ENCODE assay signal across 8 cellular contexts in genomic region chr6:110878751-110879539, GRCh38. TPM values are rescaled to one million over a fixed set of nuclear protein-coding genes. Genes with fewer than 3 reads are reported as not detected.
A peak's percentile ranks its signal among the peaks of the same experiment; 100 is the strongest.
DNase-seq lines count a peak whose midpoint lies in the region; ATAC-seq and TF ChIP-seq lines count a peak whose summit lies in the region.

No MANE protein-coding gene starts in this region.

- H3K4me1 ChIP-seq in sigmoid colon = peaks cover 0 to 74% (median 64%) of the 10 kb centered on the region in 4 donors

- H3K36me3 Mint-ChIP-seq in stimulated activated memory B cell treated with anti-CD40 and anti-IgM and Interleukin-4, amounts not matched to agents 10 μg/mL and 1 μg/mL and 100 μg/mL, for 72 hours = peaks cover 1% of the 10 kb centered on the region

- no peak for TF ChIP-seq POLR2A in sigmoid colon (IDR thresholded peaks at IDR 0.05)

- H3K27ac Mint-ChIP-seq in stimulated activated memory B cell treated with anti-CD40 and anti-IgM and Interleukin-4, amounts not matched to agents 10 μg/mL and 1 μg/mL and 100 μg/mL, for 72 hours = peak overlapping the region; percentile 44

- no peak overlapping the region for H3K4me3 ChIP-seq in sigmoid colon

- H3K27ac ChIP-seq in angular gyrus (ENCODE audit: low read depth, low read length) (peak overlapping the region; percentile 75), sigmoid colon (peak overlapping the region in 2 of 4 donors; percentile 13 to 24)

- no peak for TF ChIP-seq EP300 in sigmoid colon (IDR thresholded peaks at IDR 0.05)

- peak overlapping the region; percentile 54 for H3K4me3 Mint-ChIP-seq in stimulated activated memory B cell treated with anti-CD40 and anti-IgM and Interleukin-4, amounts not matched to agents 10 μg/mL and 1 μg/mL and 100 μg/mL, for 72 hours

- H3K27me3 Mint-ChIP-seq in stimulated activated memory B cell treated with anti-CD40 and anti-IgM and Interleukin-4, amounts not matched to agents 10 μg/mL and 1 μg/mL and 100 μg/mL, for 72 hours = no peaks in the 10 kb centered on the region

- peaks cover 73% of the 10 kb centered on the region for H3K4me1 Mint-ChIP-seq in stimulated activated memory B cell treated with anti-CD40 and anti-IgM and Interleukin-4, amounts not matched to agents 10 μg/mL and 1 μg/mL and 100 μg/mL, for 72 hours

- no peaks in the 10 kb centered on the region for H3K36me3 ChIP-seq in sigmoid colon

- no peaks in the 10 kb centered on the region for H3K9me3 ChIP-seq in sigmoid colon

- intact Hi-C loops in sigmoid colon (cut with DNase I) = loop anchor here (5.0 to 10.0 kb wide), 3 partner anchors 197 to 1184 kb away; partner anchors contain the start of genes AK9, FIG4 and METTL24

- WGBS in sigmoid colon, 2 donors = 13 to 30% methylated on average over 10 of the region's 10 CpGs

- H3K27me3 ChIP-seq in sigmoid colon = no peaks in the 10 kb centered on the region

- no peaks in the 10 kb centered on the region for H3K9me3 Mint-ChIP-seq in stimulated activated memory B cell treated with anti-CD40 and anti-IgM and Interleukin-4, amounts not matched to agents 10 μg/mL and 1 μg/mL and 100 μg/mL, for 72 hours

- peak; percentile 37 for DNase-seq in activated CD4-positive, alpha-beta T cell treated with anti-CD3 and anti-CD28 coated beads for 48 hours
- no peak for DNase-seq in activated CD4-positive, alpha-beta T cell treated with anti-CD3 and anti-CD28 coated beads for 1 hour
- DNase-seq in NCI-H69 (lab: John Stamatoyannopoulos, UW) = peak; percentile 22
- peak; percentile 68 for DNase-seq in inferior parietal cortex (ENCODE audit: extremely low spot score)
- DNase-seq in occipital lobe (lab: John Stamatoyannopoulos, UW) = no peak
- no peak for DNase-seq in sigmoid colon

- ATAC-seq in stimulated activated memory B cell treated with anti-CD40 and anti-IgM and Interleukin-4, amounts not matched to agents 10 μg/mL and 1 μg/mL and 100 μg/mL, for 72 hours = no peak

- peak in 2 of 4 experiments; percentile 28 to 32 for TF ChIP-seq CTCF in sigmoid colon (IDR thresholded peaks at IDR 0.05)

RNA-seq across cellular contexts. Expression of gene AMD1, which starts 4.4 kb away (rescaled TPM):
- total RNA-seq in occipital lobe (118 TPM), sigmoid colon (10 to 100 TPM; 44.6 to 74.2 (median 71.4) TPM)
- polyA plus RNA-seq in sigmoid colon = 10 to 100 TPM; 45.0 to 64.7 (median 45.3) TPM

Comparison
In these comparisons a context has a peak if more than half of its experiments do, and no peak if none do; other contexts are left out.
1. DNase-seq: peak in activated CD4-positive, alpha-beta T cell treated with anti-CD3 and anti-CD28 coated beads for 48 hours (single experiment), NCI-H69 (single experiment) and inferior parietal cortex (single experiment); none in activated CD4-positive, alpha-beta T cell treated with anti-CD3 and anti-CD28 coated beads for 1 hour (single experiment), occipital lobe (single experiment) and sigmoid colon (single experiment).